20 cellular contexts compared by ENCODE assay signal in the genomic region with DNA sequence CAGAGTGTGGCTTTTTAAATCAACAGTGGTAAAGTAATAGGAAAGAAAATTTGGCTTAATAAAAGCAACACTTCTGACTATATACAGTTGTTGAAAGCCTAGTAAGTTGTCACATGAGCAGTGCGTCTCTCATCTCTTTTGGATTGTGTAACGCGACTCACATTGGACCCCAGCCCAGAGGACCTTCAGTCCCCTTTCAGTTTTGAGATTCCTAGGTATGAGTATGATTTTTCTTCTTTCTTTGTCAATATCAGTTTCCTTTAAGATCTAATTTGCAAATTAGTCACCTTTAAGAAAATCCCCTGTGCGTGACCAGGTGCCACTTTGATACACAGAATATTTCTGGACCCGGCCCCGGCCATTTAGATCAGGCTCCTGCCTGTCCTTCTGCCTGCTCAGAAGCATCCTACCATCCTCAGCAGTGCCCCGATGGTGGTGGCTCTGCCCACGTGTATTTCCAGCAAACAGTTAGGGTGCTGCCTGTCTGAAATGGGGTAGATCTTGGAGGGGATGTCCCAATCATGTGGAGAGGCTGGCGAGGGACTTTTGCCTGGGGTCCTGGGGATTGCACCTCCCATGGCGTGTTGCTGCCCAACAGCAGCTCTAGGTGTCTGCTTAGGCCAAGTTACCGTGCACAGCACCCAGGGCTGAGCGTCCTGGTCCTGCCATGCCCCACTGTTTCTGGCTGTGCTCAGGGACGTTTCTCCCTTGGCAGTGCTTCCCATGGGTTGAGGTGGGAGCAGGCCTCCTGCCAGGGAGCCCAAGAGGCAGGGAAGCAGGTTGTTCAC. TPM values are rescaled to one million over a fixed set of nuclear protein-coding genes. Genes with fewer than 3 reads are reported as not detected.
A peak's percentile ranks its signal among the peaks of the same experiment; 100 is the strongest.
DNase-seq lines count a peak whose midpoint lies in the region; ATAC-seq and TF ChIP-seq lines count a peak whose summit lies in the region.
"Had no signal": no experiment of that assay in that cellular context is flagged by ENCODE, and none has a peak within 500 bp of the region (broad histone marks: within the 10 kb centered on the region; RNA-seq: fewer than 3 reads in every experiment).

No MANE protein-coding gene starts in this region.

- H3K4ac ChIP-seq in neuronal stem cell (ENCODE audit: low read length) = no peak overlapping the region

- no peak overlapping the region for H4K91ac ChIP-seq in neuronal stem cell (ENCODE audit: low read depth, low read length, poor library complexity)

- H4K8ac ChIP-seq in neuronal stem cell (ENCODE audit: low read depth, low read length) = no peak overlapping the region

- H3K18ac ChIP-seq in neuronal stem cell (ENCODE audit: low read length) = no peak overlapping the region

- H3K27me3 ChIP-seq in esophagus muscularis mucosa (no peaks in the 10 kb centered on the region), neuronal stem cell (ENCODE audit: control insufficient read depth in 3 of 3, insufficient read depth in 3 of 3, low read depth in 1 of 3, low read length in 3 of 3) (no peaks in the 10 kb centered on the region)
- H3K27me3 ChIP-seq: suprapubic skin had no signal

- ATAC-seq in activated CD8-positive, alpha-beta memory T cell treated with anti-CD3 and anti-CD28 coated beads, Interleukin-2, amount 10 ng/mL, durations not matched to agents 7 days and 5 days = no peak

- H3K36me3 ChIP-seq in esophagus muscularis mucosa (peaks cover 0 to 28% (median 15%) of the 10 kb centered on the region in 4 donors), neuronal stem cell (replicated peaks in 1 of 2; ENCODE audit: control insufficient read depth in 2 of 2, insufficient read depth in 2 of 2, low read length in 2 of 2) (peaks cover 35 to 87% of the 10 kb centered on the region in 2 donors)

- WGBS in esophagus muscularis mucosa = 65% methylated on average over 9 of the region's 13 CpGs
- no CpG with 5 or more reads among the region's 13 CpGs for WGBS in neuronal stem cell (ENCODE audit: extremely low coverage in 2 of 2, insufficient read length in 2 of 2, insufficient replicate concordance in 1 of 2), 2 donors

- H3K27ac Mint-ChIP-seq in activated CD8-positive, alpha-beta memory T cell treated with anti-CD3 and anti-CD28 coated beads, Interleukin-2, amount 10 ng/mL, durations not matched to agents 7 days and 5 days = no peak overlapping the region
- H3K27ac Mint-ChIP-seq: activated T-helper 2 cell treated with anti-CD3 and anti-CD28 coated beads, Interferon-gamma antibody, Interleukin-2, Interleukin-4, amounts not matched to agents 10 μg/mL and 5 μg/mL and 100 μg/mL, durations not matched to agents 14 hours and 24 hours and 36 hours had no signal

- no peaks in the 10 kb centered on the region for H3K27me3 Mint-ChIP-seq in activated CD8-positive, alpha-beta memory T cell treated with anti-CD3 and anti-CD28 coated beads, Interleukin-2, amount 10 ng/mL, durations not matched to agents 7 days and 5 days

- no peak overlapping the region for H2BK12ac ChIP-seq in neuronal stem cell (ENCODE audit: low read length)

- H2BK15ac ChIP-seq in neuronal stem cell (ENCODE audit: low read length) = no peak overlapping the region

- CTCF ChIA-PET in activated CD8-positive, alpha-beta memory T cell treated with anti-CD3 and anti-CD28 coated beads, Interleukin-2, amount 10 ng/mL, durations not matched to agents 7 days and 5 days (lab: Charles Lee) = no interaction called here

- H3K23ac ChIP-seq in neuronal stem cell (ENCODE audit: low read depth, low read length, poor library complexity) = no peak overlapping the region

- H3K27ac ChIP-seq in esophagus muscularis mucosa (replicated peaks in 1 of 4) (peak overlapping the region; percentile 34 to 86 (median 81)), neuronal stem cell (replicated peaks; ENCODE audit: low read length) (no peak overlapping the region)
- H3K27ac ChIP-seq: suprapubic skin had no signal

- no peak overlapping the region for H2AFZ ChIP-seq in neuronal stem cell (ENCODE audit: low read length)

- H3K4me2 ChIP-seq in neuronal stem cell (ENCODE audit: insufficient read depth, low read length, poor library complexity, severe bottlenecking) = no peak overlapping the region

- no peaks in the 10 kb centered on the region for H3K9me3 Mint-ChIP-seq in activated CD8-positive, alpha-beta memory T cell treated with anti-CD3 and anti-CD28 coated beads, Interleukin-2, amount 10 ng/mL, durations not matched to agents 7 days and 5 days (ENCODE audit: low read depth)
- H3K9me3 Mint-ChIP-seq: activated T-helper 2 cell treated with anti-CD3 and anti-CD28 coated beads, Interferon-gamma antibody, Interleukin-2, Interleukin-4, amounts not matched to agents 10 μg/mL and 5 μg/mL and 100 μg/mL, durations not matched to agents 14 hours and 24 hours and 36 hours; neural crest cell had no signal

- TF ChIP-seq CTCF in esophagus muscularis mucosa (IDR thresholded peaks at IDR 0.05) (no peak), foreskin fibroblast (IDR thresholded peaks at IDR 0.05; ENCODE audit: low read depth, low read length) (no peak)

- peak; percentile 28 for DNase-seq in stimulated activated CD4-positive, alpha-beta T cell treated with anti-CD3 and anti-CD28 coated beads, Interleukin-1b, Interleukin-23, amount 100 ng/mL, for 48 hours
- DNase-seq in stimulated activated CD4-positive, alpha-beta T cell treated with anti-CD3 and anti-CD28 coated beads, Interleukin-2, amount 100 ng/mL, for 24 hours = no peak
- DNase-seq in esophagus muscularis mucosa (ENCODE audit: extremely low spot score) (no peak), neuronal stem cell (ENCODE audit: low spot score) (no peak), foreskin fibroblast (no peak), AG08395 (ENCODE audit: low spot score) (no peak), cerebellar cortex (ENCODE audit: low spot score) (no peak)
- no peak for DNase-seq in activated CD8-positive, alpha-beta memory T cell treated with anti-CD3 and anti-CD28 coated beads, Interleukin-2, amount 10 ng/mL, durations not matched to agents 7 days and 5 days
- DNase-seq: AML-193, aorta, Calu3, MV-4-11, NCI-H2029 treated with DMSO at 0.1 percent for 48 hours, NCI-H524 had no signal

- TF ChIP-seq POLR2A in esophagus muscularis mucosa (IDR thresholded peaks at IDR 0.05; ENCODE audit: low read depth) = no peak

- no peak overlapping the region for H2BK120ac ChIP-seq in neuronal stem cell (ENCODE audit: low read depth, low read length)

- H3K4me3 ChIP-seq in esophagus muscularis mucosa (no peak overlapping the region), neuronal stem cell (ENCODE audit: low read length in 2 of 2) (peak overlapping the region in 1 of 2 donors; percentile 0), foreskin fibroblast (ENCODE audit: low read depth in 1 of 2, low read length in 2 of 2) (no peak overlapping the region)
- H3K4me3 ChIP-seq: suprapubic skin had no signal

- H3K4me1 Mint-ChIP-seq in activated CD8-positive, alpha-beta memory T cell treated with anti-CD3 and anti-CD28 coated beads, Interleukin-2, amount 10 ng/mL, durations not matched to agents 7 days and 5 days = peaks cover 50% of the 10 kb centered on the region
- H3K4me1 Mint-ChIP-seq: neural crest cell had no signal

- H3K79me1 ChIP-seq in neuronal stem cell (ENCODE audit: low read depth, low read length) = peaks cover 2% of the 10 kb centered on the region

- H3K9me3 ChIP-seq in esophagus muscularis mucosa (no peaks in the 10 kb centered on the region), neuronal stem cell (replicated peaks in 1 of 2; ENCODE audit: control insufficient read depth in 2 of 2, insufficient read depth in 1 of 2, low read depth in 1 of 2, low read length in 2 of 2) (no peaks in the 10 kb centered on the region)
- H3K9me3 ChIP-seq: suprapubic skin had no signal

- H3K4me1 ChIP-seq in esophagus muscularis mucosa = peaks cover 60 to 89% (median 85%) of the 10 kb centered on the region in 4 donors
- H3K4me1 ChIP-seq in neuronal stem cell (ENCODE audit: control insufficient read depth in 2 of 2, insufficient read depth in 1 of 2, low read depth in 1 of 2, low read length in 2 of 2) = no peaks in the 10 kb centered on the region

- no peak overlapping the region for H2BK5ac ChIP-seq in neuronal stem cell (ENCODE audit: low read length)

- H3K9ac ChIP-seq in neuronal stem cell (ENCODE audit: low read depth, low read length, poor library complexity) = peak overlapping the region; percentile 24

- intact Hi-C loops in esophagus muscularis mucosa (cut with DNase I) = no loop called here

- TF ChIP-seq EP300 in esophagus muscularis mucosa (IDR thresholded peaks at IDR 0.05) = no peak

- H3K4me3 Mint-ChIP-seq in activated CD8-positive, alpha-beta memory T cell treated with anti-CD3 and anti-CD28 coated beads, Interleukin-2, amount 10 ng/mL, durations not matched to agents 7 days and 5 days = no peak overlapping the region
- H3K4me3 Mint-ChIP-seq: neural crest cell had no signal

- H2AK5ac ChIP-seq in neuronal stem cell (ENCODE audit: low read depth, low read length) = no peak overlapping the region

- no peak overlapping the region for H3K14ac ChIP-seq in neuronal stem cell (ENCODE audit: low read length)

- peaks cover 56% of the 10 kb centered on the region for H3K36me3 Mint-ChIP-seq in activated CD8-positive, alpha-beta memory T cell treated with anti-CD3 and anti-CD28 coated beads, Interleukin-2, amount 10 ng/mL, durations not matched to agents 7 days and 5 days

RNA-seq across cellular contexts. Expression of a gene that starts 21.1 kb away (rescaled TPM):
- total RNA-seq in esophagus muscularis mucosa = 10 to 100 TPM; 26.6 to 41.0 (median 38.8) TPM
- polyA plus RNA-seq in neuronal stem cell (2013, experiment 1 of 2) = 27.1 TPM
- polyA plus RNA-seq in neuronal stem cell (2013, experiment 2 of 2) = 25.3 TPM
- 10 to 100 TPM; 33.9 to 35.3 TPM for total RNA-seq in activated CD8-positive, alpha-beta memory T cell treated with anti-CD3 and anti-CD28 coated beads, Interleukin-2, amount 10 ng/mL, durations not matched to agents 7 days and 5 days

RNA-seq across cellular contexts. Expression of a gene that starts 21.3 kb away (rescaled TPM):
- total RNA-seq in esophagus muscularis mucosa = 10 to 100 TPM; 10.8 to 18.4 (median 14.2) TPM
- polyA plus RNA-seq in neuronal stem cell (2013, experiment 1 of 2) = 6.4 TPM
- 5.6 TPM for polyA plus RNA-seq in neuronal stem cell (2013, experiment 2 of 2)
- 10 to 100 TPM; 17.7 to 24.1 TPM for total RNA-seq in activated CD8-positive, alpha-beta memory T cell treated with anti-CD3 and anti-CD28 coated beads, Interleukin-2, amount 10 ng/mL, durations not matched to agents 7 days and 5 days

RNA-seq across cellular contexts. Expression of a gene that starts 59.1 kb away (rescaled TPM):
- total RNA-seq in esophagus muscularis mucosa = not detected
- polyA plus RNA-seq in neuronal stem cell (2013, experiment 1 of 2) = not detected
- not detected for polyA plus RNA-seq in neuronal stem cell (2013, experiment 2 of 2)
- total RNA-seq in activated CD8-positive, alpha-beta memory T cell treated with anti-CD3 and anti-CD28 coated beads, Interleukin-2, amount 10 ng/mL, durations not matched to agents 7 days and 5 days = not detected
- total RNA-seq: activated T-helper 2 cell treated with anti-CD3 and anti-CD28 coated beads, Interferon-gamma antibody, Interleukin-2, Interleukin-4, amounts not matched to agents 10 μg/mL and 5 μg/mL and 100 μg/mL, durations not matched to agents 14 hours and 24 hours and 36 hours; aorta; Calu3; glomerular endothelial cell; neural crest cell; OCI-LY7; renal cortical epithelial cell; suprapubic skin had no signal
- polyA plus RNA-seq: aorta had no signal
